Comparison of ENCODE assay signal across 28 cellular contexts in genomic region chr6:33443619-33444504, GRCh38.
"Had no signal": no experiment of that assay in that cellular context is flagged by ENCODE, and none has a peak within 500 bp of the region (broad histone marks: within the 10 kb centered on the region; RNA-seq: fewer than 3 reads in every experiment).

No MANE protein-coding gene starts in this region.

- DNase-seq: activated B cell treated with CpG ODN at 0.5 μM for 24 hours; activated CD4-positive, alpha-beta memory T cell treated with anti-CD3 and anti-CD28 coated beads, Interleukin-2, amount 10 ng/mL, durations not matched to agents 7 days and 5 days; activated CD4-positive, alpha-beta T cell treated with anti-CD3 and anti-CD28 coated beads for 48 hours; activated CD8-positive, alpha-beta memory T cell treated with anti-CD3 and anti-CD28 coated beads, Interleukin-2, amount 10 ng/mL, durations not matched to agents 7 days and 5 days; activated gamma-delta T cell; activated T-cell treated with anti-CD3 and anti-CD28 coated beads for 4 hours; anterior cingulate cortex; brain microvascular endothelial cell; effector memory CD8-positive, alpha-beta T cell; glutamatergic neuron; immature natural killer cell; left lung; midbrain; natural killer cell; small intestine; stimulated activated CD8-positive, alpha-beta memory T cell treated with anti-CD3 and anti-CD28 coated beads, Interleukin-4, amount 100 ng/mL, for 48 hours; stimulated activated naive CD4-positive, alpha-beta T cell; substantia nigra; T-helper 1 cell; T-helper 9 cell; thyroid gland; upper lobe of right lung had no signal

- H3K36me3 Mint-ChIP-seq: natural killer cell had no signal

- H2AFZ ChIP-seq: hepatocyte, parathyroid adenoma had no signal

- ATAC-seq: activated CD8-positive, alpha-beta memory T cell treated with anti-CD3 and anti-CD28 coated beads, Interleukin-2, amount 10 ng/mL, durations not matched to agents 7 days and 5 days; effector memory CD8-positive, alpha-beta T cell; natural killer cell; sciatic nerve had no signal

- H3K4me2 ChIP-seq: hepatocyte had no signal

- H3K4me1 Mint-ChIP-seq: activated B cell treated with CpG ODN at 0.5 μM for 24 hours; activated CD8-positive, alpha-beta memory T cell treated with anti-CD3 and anti-CD28 coated beads, Interleukin-2, amount 10 ng/mL, durations not matched to agents 7 days and 5 days had no signal

- H3K4me3 Mint-ChIP-seq: activated B cell treated with CpG ODN at 0.5 μM for 24 hours; activated CD4-positive, alpha-beta memory T cell treated with anti-CD3 and anti-CD28 coated beads, Interleukin-2, amount 10 ng/mL, durations not matched to agents 7 days and 5 days; activated CD8-positive, alpha-beta memory T cell treated with anti-CD3 and anti-CD28 coated beads, Interleukin-2, amount 10 ng/mL, durations not matched to agents 7 days and 5 days; activated naive CD4-positive, alpha-beta T cell treated with anti-CD3 and anti-CD28 coated beads, Interleukin-2, amount 50 U/mL, for 24 hours; central memory CD8-positive, alpha-beta T cell; effector memory CD8-positive, alpha-beta T cell; immature natural killer cell; natural killer cell had no signal

- H3K9ac ChIP-seq: parathyroid adenoma had no signal

- H3K27me3 ChIP-seq: brain microvascular endothelial cell, esophagus muscularis mucosa, hepatocyte, left lung, thyroid gland, upper lobe of right lung had no signal

- H3K9me3 ChIP-seq: esophagus muscularis mucosa, left lung, thyroid gland, upper lobe of right lung had no signal

- H3K4me1 ChIP-seq: esophagus muscularis mucosa, parathyroid adenoma, thyroid gland, upper lobe of right lung had no signal

- H3K79me2 ChIP-seq: hepatocyte had no signal

- H3K9me3 Mint-ChIP-seq: activated B cell treated with CpG ODN at 0.5 μM for 24 hours; activated CD4-positive, alpha-beta memory T cell treated with anti-CD3 and anti-CD28 coated beads, Interleukin-2, amount 10 ng/mL, durations not matched to agents 7 days and 5 days; activated naive CD4-positive, alpha-beta T cell treated with anti-CD3 and anti-CD28 coated beads, Interleukin-2, amount 50 U/mL, for 24 hours; central memory CD8-positive, alpha-beta T cell; effector memory CD8-positive, alpha-beta T cell; immature natural killer cell; natural killer cell had no signal

- H3K27ac ChIP-seq: brain microvascular endothelial cell, esophagus muscularis mucosa, hepatocyte, parathyroid adenoma, thyroid gland had no signal

- H3K4me3 ChIP-seq: esophagus muscularis mucosa, hepatocyte, left lung, thyroid gland, upper lobe of right lung had no signal

- H3K27ac Mint-ChIP-seq: activated B cell treated with CpG ODN at 0.5 μM for 24 hours; activated CD4-positive, alpha-beta memory T cell treated with anti-CD3 and anti-CD28 coated beads, Interleukin-2, amount 10 ng/mL, durations not matched to agents 7 days and 5 days; activated CD8-positive, alpha-beta memory T cell treated with anti-CD3 and anti-CD28 coated beads, Interleukin-2, amount 10 ng/mL, durations not matched to agents 7 days and 5 days; activated naive CD4-positive, alpha-beta T cell treated with anti-CD3 and anti-CD28 coated beads, Interleukin-2, amount 50 U/mL, for 24 hours; natural killer cell had no signal

- H3K27me3 Mint-ChIP-seq: activated B cell treated with CpG ODN at 0.5 μM for 24 hours; activated CD4-positive, alpha-beta memory T cell treated with anti-CD3 and anti-CD28 coated beads, Interleukin-2, amount 10 ng/mL, durations not matched to agents 7 days and 5 days; activated CD8-positive, alpha-beta memory T cell treated with anti-CD3 and anti-CD28 coated beads, Interleukin-2, amount 10 ng/mL, durations not matched to agents 7 days and 5 days; activated naive CD4-positive, alpha-beta T cell treated with anti-CD3 and anti-CD28 coated beads, Interleukin-2, amount 50 U/mL, for 24 hours; central memory CD8-positive, alpha-beta T cell; effector memory CD8-positive, alpha-beta T cell had no signal
